ENCODE assay signal across 1 cellular context in genomic region chr16:88759976-88760350, GRCh38.
TF ChIP-seq lines count a peak whose summit lies in the region.

No MANE protein-coding gene starts in this region.

TF ChIP-seq in IMR-90, 13 proteins besides CTCF, POLR2A, EP300 and RAD21:
- TF ChIP-seq USF2 (IDR thresholded peaks at IDR 0.05; ENCODE audit: low read depth, low read length) = no peak
- no peak for TF ChIP-seq RCOR1 (IDR thresholded peaks at IDR 0.05; ENCODE audit: insufficient replicate concordance, low read length)
